21 cellular contexts compared by ENCODE assay signal in the genomic region with DNA sequence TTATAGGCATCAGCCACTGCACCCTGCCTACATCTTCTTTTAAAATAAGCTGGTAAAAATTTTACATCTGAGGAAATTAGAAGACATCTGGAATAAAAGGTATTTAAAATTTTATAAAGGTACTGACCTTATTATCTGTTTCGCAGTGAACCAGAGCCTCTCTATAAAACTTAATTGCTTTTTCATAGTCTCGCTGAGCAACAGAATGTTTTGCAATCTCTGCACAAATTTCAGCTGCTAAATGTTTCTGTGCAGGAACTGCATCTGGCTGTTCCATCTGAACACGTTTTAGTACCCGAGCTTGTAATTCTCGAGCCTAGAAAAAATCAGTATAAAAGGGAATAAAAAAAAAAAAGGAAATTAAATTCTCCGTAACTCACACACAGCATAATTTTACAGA. TPM values are rescaled to one million over a fixed set of nuclear protein-coding genes. Genes with fewer than 3 reads are reported as not detected.
DNase-seq lines count a peak whose midpoint lies in the region; ATAC-seq and TF ChIP-seq lines count a peak whose summit lies in the region.
"Had no signal": no experiment of that assay in that cellular context is flagged by ENCODE, and none has a peak within 500 bp of the region (broad histone marks: within the 10 kb centered on the region; RNA-seq: fewer than 3 reads in every experiment).

No MANE protein-coding gene starts in this region.

- peaks cover 0 to 12% (median 8%) of the 10 kb centered on the region in 4 donors for H3K4me1 ChIP-seq in sigmoid colon

- H3K4me3 ChIP-seq in SK-N-MC, result peak overlapping the region; percentile 62
- H3K4me3 ChIP-seq in sigmoid colon, result no peak overlapping the region
- H3K4me3 ChIP-seq: BLaER1 treated with 17β-estradiol and CSF1 and Interleukin-3, amounts not matched to agents 10 nM and 100 nM; K562 had no signal

- H3K9me3 ChIP-seq in SK-N-MC (ENCODE audit: low read depth, low read length) (no peaks in the 10 kb centered on the region), sigmoid colon (no peaks in the 10 kb centered on the region)
- H3K9me3 ChIP-seq: BLaER1 treated with 17β-estradiol and CSF1 and Interleukin-3, amounts not matched to agents 10 nM and 100 nM had no signal

- H3K27ac ChIP-seq in SK-N-MC (peak overlapping the region; percentile 86), sigmoid colon (no peak overlapping the region)
- H3K27ac ChIP-seq: 22Rv1; BLaER1 treated with 17β-estradiol and CSF1 and Interleukin-3, amounts not matched to agents 10 nM and 100 nM had no signal

- DNase-seq in NOMO-1 (lab: John Stamatoyannopoulos, UW; ENCODE audit: unreplicated experiment in 2 of 2), result peak; percentile 7 to 64
- no peak for DNase-seq in NOMO-1 treated with dmso at 0.1 percent for 144 hours (lab: John Stamatoyannopoulos, UW; ENCODE audit: unreplicated experiment)
- DNase-seq in SK-N-MC (ENCODE audit: low read depth, low spot score), result no peak
- DNase-seq in left colon, result no peak
- DNase-seq in sigmoid colon, result no peak
- DNase-seq in mesenteric fat pad (ENCODE audit: low spot score), result no peak
- DNase-seq: CD8-positive, alpha-beta memory T cell; H7; NCI-H1105 treated with DMSO at 0.1 percent for 48 hours; NCI-H187; NCI-H2107; NCI-H510A; NCI-H774; PC-3; RPMI8226; SHP77 treated with DMSO at 0.1 percent for 48 hours had no signal

- WGBS in sigmoid colon, 2 donors, result 54 to 68% methylated on average over 6 of the region's 6 CpGs

- peaks cover 44% of the 10 kb centered on the region for H3K36me3 ChIP-seq in SK-N-MC (ENCODE audit: insufficient read depth, low read length)
- H3K36me3 ChIP-seq in sigmoid colon, result peaks cover 8 to 69% (median 11%) of the 10 kb centered on the region in 4 donors

- intact Hi-C loops in left colon (cut with DNase I, micrococcal nuclease) (no loop called here), sigmoid colon (cut with DNase I) (no loop called here)

- peak overlapping the region; percentile 20 for H3K9ac ChIP-seq in SK-N-MC (ENCODE audit: insufficient read length)
- H3K9ac ChIP-seq: BLaER1 treated with 17β-estradiol and CSF1 and Interleukin-3, amounts not matched to agents 10 nM and 100 nM had no signal

- no peak for TF ChIP-seq CTCF in sigmoid colon (IDR thresholded peaks at IDR 0.05)

- ATAC-seq in left colon, result peak; percentile 37
- no peak for ATAC-seq in GM18520 (IDR thresholded peaks at IDR 0.05; ENCODE audit: unreplicated experiment)
- ATAC-seq in GM21717 (IDR thresholded peaks at IDR 0.05; ENCODE audit: unreplicated experiment), result no peak
- ATAC-seq: K562, PC-3 had no signal

- no peak for TF ChIP-seq EP300 in sigmoid colon (IDR thresholded peaks at IDR 0.05)

- no peak for TF ChIP-seq POLR2A in sigmoid colon (IDR thresholded peaks at IDR 0.05)

- no peaks in the 10 kb centered on the region for H3K27me3 ChIP-seq in sigmoid colon
- H3K27me3 ChIP-seq: BLaER1 treated with 17β-estradiol and CSF1 and Interleukin-3, amounts not matched to agents 10 nM and 100 nM had no signal

RNA-seq across cellular contexts. Expression of gene TTC21B, which starts 52.0 kb away (rescaled TPM):
- total RNA-seq in left colon, result 10 to 100 TPM; 14.0 to 14.8 TPM
- 10 to 100 TPM; 15.6 to 33.5 (median 28.8) TPM for total RNA-seq in sigmoid colon
- polyA plus RNA-seq in sigmoid colon, result 1 to 10 TPM; 2.4 to 4.6 (median 2.8) TPM
- 13.5 TPM for total RNA-seq in mesenteric fat pad

Comparison
In these comparisons a context has a peak if more than half of its experiments do, and no peak if none do; other contexts are left out.
1. DNase-seq: peak in NOMO-1 (2 of 2); none in NOMO-1 treated with dmso at 0.1 percent for 144 hours (single experiment), SK-N-MC (single experiment), left colon (0 of 2), sigmoid colon (single experiment) and mesenteric fat pad (single experiment).